In the genomic region with DNA sequence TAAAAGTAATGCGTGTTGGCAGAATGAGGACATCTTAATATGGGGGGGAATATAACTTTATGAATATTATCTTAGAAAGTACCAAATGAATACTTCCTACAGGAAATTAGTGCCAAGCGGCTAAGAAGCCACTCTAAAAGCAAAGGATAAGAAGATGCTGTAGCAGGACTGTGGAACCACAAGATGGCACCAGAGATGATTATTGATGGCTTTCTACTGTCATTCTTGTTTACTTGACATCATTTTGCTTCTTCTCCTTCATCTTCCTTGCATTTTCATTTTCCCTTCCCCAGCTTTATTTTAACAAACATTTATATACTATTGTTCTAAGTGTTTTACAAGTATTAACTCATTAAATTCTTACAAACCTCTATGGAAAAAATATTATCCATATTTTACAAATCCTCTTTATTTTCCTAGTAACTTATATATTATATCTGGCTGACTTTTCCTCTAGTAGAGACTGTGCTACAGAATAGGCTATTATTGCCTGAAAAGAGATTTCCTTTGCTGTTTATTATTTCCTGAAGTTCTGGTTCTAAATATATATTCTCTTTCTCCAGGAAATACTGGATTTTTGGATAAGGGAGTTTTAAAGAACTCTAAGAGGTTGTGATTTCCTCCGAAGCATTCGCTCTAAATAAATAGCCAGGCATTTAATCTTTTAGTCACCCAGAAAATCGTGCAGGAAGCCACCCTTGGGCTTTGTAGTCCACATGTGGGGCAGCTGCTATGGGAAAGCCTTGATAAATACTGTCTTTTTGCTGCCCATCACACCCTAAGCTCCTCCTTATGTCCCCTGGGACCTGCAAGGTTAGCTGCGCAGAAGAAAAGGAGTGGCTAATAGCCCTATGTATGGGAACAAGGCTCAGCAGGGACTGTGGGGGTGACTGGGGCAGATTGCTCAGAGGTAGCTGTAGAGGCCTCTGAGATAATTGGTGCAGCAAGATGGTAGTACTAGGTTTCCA, we compare ENCODE assay signal across 8 cellular contexts. TPM values are rescaled to one million over a fixed set of nuclear protein-coding genes. Genes with fewer than 3 reads are reported as not detected.
DNase-seq lines count a peak whose midpoint lies in the region; ATAC-seq, FAIRE-seq and TF ChIP-seq lines count a peak whose summit lies in the region.

No MANE protein-coding gene starts in this region.

- no peak overlapping the region for H3K27ac ChIP-seq in body of pancreas

- no peaks in the 10 kb centered on the region for H3K4me1 ChIP-seq in body of pancreas

- WGBS in body of pancreas, 2 donors = 46 to 62% methylated on average over 6 of the region's 6 CpGs

- intact Hi-C loops in body of pancreas (cut with DNase I) = no loop called here

- H3K27me3 ChIP-seq in body of pancreas = no peaks in the 10 kb centered on the region

- DNase-seq in DMS53 (lab: John Stamatoyannopoulos, UW) = peak; percentile 62
- no peak for DNase-seq in RCC 7860 (ENCODE audit: low spot score)
- DNase-seq in epidermal melanocyte (ENCODE audit: insufficient read length, low spot score) = peak; percentile 33
- DNase-seq in pons (ENCODE audit: low spot score) = peak; percentile 37
- no peak for DNase-seq in body of pancreas

- H3K36me3 ChIP-seq in body of pancreas (replicated peaks in 1 of 2; ENCODE audit: insufficient read depth in 1 of 2, low read depth in 2 of 2) = no peaks in the 10 kb centered on the region

- H3K4me3 ChIP-seq in body of pancreas = no peak overlapping the region

- no peak for TF ChIP-seq POLR2A in body of pancreas (IDR thresholded peaks at IDR 0.05)

- peak; percentile 67 for FAIRE-seq in RCC 7860 (lab: Jason Lieb, UNC)

- no peaks in the 10 kb centered on the region for H3K9me3 ChIP-seq in body of pancreas

- ATAC-seq in GM18909 (IDR thresholded peaks at IDR 0.05; ENCODE audit: poor library complexity, unreplicated experiment) (peak; percentile 79), HG03354 (IDR thresholded peaks at IDR 0.05; ENCODE audit: poor library complexity, severe bottlenecking, unreplicated experiment) (peak; percentile 77), HG02678 (IDR thresholded peaks at IDR 0.05; ENCODE audit: unreplicated experiment) (no peak), body of pancreas (no peak)

- TF ChIP-seq CTCF in body of pancreas (IDR thresholded peaks at IDR 0.05) = no peak

RNA-seq across cellular contexts. Expression of a gene that starts 9.2 kb away (rescaled TPM):
- total RNA-seq in body of pancreas = under 1 TPM; 0.52 to 0.99 TPM

Comparison
In these comparisons a context has a peak if more than half of its experiments do, and no peak if none do; other contexts are left out.
1. DNase-seq: peak in DMS53 (single experiment), epidermal melanocyte (single experiment) and pons (single experiment); none in RCC 7860 (single experiment) and body of pancreas (0 of 4).
2. ATAC-seq: peak in GM18909 (single experiment) and HG03354 (single experiment); none in HG02678 (single experiment) and body of pancreas (single experiment).